2 cellular contexts compared by ENCODE assay signal in the genomic region with DNA sequence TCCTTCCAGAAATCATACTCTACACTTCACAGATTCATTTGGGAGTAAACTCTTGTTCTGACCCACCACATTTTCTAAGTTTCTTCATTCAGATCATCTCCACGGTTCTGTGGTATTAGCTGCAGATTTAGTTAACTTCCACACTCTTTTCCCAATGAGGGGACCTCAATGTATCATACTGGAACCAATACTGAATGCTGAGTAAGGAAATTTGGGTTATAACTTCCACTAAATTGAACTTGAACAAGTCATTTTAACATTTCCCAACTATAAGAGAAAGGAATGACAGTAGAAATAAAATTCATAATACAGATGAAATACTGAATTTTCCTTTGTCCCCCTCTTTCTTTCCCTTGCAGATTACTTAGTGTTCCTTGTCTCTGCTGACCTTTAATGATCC.
A peak's percentile ranks its signal among the peaks of the same experiment; 100 is the strongest.
TF ChIP-seq lines count a peak whose summit lies in the region.

No MANE protein-coding gene starts in this region.

TF ChIP-seq in HepG2, 621 proteins besides CTCF, POLR2A, EP300 and RAD21 (continued from another document):
- TF ChIP-seq, protein P1, sequence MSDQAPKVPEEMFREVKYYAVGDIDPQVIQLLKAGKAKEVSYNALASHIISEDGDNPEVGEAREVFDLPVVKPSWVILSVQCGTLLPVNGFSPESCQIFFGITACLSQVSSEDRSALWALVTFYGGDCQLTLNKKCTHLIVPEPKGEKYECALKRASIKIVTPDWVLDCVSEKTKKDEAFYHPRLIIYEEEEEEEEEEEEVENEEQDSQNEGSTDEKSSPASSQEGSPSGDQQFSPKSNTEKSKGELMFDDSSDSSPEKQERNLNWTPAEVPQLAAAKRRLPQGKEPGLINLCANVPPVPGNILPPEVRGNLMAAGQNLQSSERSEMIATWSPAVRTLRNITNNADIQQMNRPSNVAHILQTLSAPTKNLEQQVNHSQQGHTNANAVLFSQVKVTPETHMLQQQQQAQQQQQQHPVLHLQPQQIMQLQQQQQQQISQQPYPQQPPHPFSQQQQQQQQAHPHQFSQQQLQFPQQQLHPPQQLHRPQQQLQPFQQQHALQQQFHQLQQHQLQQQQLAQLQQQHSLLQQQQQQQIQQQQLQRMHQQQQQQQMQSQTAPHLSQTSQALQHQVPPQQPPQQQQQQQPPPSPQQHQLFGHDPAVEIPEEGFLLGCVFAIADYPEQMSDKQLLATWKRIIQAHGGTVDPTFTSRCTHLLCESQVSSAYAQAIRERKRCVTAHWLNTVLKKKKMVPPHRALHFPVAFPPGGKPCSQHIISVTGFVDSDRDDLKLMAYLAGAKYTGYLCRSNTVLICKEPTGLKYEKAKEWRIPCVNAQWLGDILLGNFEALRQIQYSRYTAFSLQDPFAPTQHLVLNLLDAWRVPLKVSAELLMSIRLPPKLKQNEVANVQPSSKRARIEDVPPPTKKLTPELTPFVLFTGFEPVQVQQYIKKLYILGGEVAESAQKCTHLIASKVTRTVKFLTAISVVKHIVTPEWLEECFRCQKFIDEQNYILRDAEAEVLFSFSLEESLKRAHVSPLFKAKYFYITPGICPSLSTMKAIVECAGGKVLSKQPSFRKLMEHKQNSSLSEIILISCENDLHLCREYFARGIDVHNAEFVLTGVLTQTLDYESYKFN (CRISPR knock-in tag; conservative IDR thresholded peaks at IDR 0.05), result no peak
- TF ChIP-seq, protein P2, sequence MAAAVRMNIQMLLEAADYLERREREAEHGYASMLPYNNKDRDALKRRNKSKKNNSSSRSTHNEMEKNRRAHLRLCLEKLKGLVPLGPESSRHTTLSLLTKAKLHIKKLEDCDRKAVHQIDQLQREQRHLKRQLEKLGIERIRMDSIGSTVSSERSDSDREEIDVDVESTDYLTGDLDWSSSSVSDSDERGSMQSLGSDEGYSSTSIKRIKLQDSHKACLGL (CRISPR knock-in tag; IDR thresholded peaks at IDR 0.05), result no peak
- TF ChIP-seq, protein P3, sequence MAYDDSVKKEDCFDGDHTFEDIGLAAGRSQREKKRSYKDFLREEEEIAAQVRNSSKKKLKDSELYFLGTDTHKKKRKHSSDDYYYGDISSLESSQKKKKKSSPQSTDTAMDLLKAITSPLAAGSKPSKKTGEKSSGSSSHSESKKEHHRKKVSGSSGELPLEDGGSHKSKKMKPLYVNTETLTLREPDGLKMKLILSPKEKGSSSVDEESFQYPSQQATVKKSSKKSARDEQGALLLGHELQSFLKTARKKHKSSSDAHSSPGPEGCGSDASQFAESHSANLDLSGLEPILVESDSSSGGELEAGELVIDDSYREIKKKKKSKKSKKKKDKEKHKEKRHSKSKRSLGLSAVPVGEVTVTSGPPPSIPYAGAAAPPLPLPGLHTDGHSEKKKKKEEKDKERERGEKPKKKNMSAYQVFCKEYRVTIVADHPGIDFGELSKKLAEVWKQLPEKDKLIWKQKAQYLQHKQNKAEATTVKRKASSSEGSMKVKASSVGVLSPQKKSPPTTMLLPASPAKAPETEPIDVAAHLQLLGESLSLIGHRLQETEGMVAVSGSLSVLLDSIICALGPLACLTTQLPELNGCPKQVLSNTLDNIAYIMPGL (CRISPR knock-in tag; IDR thresholded peaks at IDR 0.05; ENCODE audit: borderline replicate concordance in 1 of 2, low read depth in 1 of 2), result no peak
- TF ChIP-seq FOSL2 (CRISPR knock-in tag; IDR thresholded peaks at IDR 0.05) (no peak), ZIK1 (CRISPR knock-in tag; IDR thresholded peaks at IDR 0.05; ENCODE audit: borderline replicate concordance, low read depth) (no peak), RNF2 (conservative IDR thresholded peaks at IDR 0.05; ENCODE audit: low read depth) (no peak), MAFF (IDR thresholded peaks at IDR 0.05; ENCODE audit: low read depth, low read length) (peak; percentile 66), MBNL3 (CRISPR knock-in tag; conservative IDR thresholded peaks at IDR 0.05) (no peak), HOXA5 (CRISPR knock-in tag; IDR thresholded peaks at IDR 0.05) (no peak), PCBP1 (IDR thresholded peaks at IDR 0.05; ENCODE audit: borderline replicate concordance, low read depth, low read length) (no peak)
- TF ChIP-seq, protein P4, sequence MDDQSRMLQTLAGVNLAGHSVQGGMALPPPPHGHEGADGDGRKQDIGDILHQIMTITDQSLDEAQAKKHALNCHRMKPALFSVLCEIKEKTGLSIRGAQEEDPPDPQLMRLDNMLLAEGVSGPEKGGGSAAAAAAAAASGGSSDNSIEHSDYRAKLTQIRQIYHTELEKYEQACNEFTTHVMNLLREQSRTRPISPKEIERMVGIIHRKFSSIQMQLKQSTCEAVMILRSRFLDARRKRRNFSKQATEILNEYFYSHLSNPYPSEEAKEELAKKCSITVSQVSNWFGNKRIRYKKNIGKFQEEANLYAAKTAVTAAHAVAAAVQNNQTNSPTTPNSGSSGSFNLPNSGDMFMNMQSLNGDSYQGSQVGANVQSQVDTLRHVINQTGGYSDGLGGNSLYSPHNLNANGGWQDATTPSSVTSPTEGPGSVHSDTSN (CRISPR knock-in tag; IDR thresholded peaks at IDR 0.05; ENCODE audit: borderline replicate concordance), result no peak
- TF ChIP-seq, protein P5, sequence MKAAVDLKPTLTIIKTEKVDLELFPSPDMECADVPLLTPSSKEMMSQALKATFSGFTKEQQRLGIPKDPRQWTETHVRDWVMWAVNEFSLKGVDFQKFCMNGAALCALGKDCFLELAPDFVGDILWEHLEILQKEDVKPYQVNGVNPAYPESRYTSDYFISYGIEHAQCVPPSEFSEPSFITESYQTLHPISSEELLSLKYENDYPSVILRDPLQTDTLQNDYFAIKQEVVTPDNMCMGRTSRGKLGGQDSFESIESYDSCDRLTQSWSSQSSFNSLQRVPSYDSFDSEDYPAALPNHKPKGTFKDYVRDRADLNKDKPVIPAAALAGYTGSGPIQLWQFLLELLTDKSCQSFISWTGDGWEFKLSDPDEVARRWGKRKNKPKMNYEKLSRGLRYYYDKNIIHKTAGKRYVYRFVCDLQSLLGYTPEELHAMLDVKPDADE (CRISPR knock-in tag; IDR thresholded peaks at IDR 0.05), result no peak

TF ChIP-seq in K562, 482 proteins besides CTCF, POLR2A, EP300 and RAD21 (continued from another document):
- TF ChIP-seq, protein P6, sequence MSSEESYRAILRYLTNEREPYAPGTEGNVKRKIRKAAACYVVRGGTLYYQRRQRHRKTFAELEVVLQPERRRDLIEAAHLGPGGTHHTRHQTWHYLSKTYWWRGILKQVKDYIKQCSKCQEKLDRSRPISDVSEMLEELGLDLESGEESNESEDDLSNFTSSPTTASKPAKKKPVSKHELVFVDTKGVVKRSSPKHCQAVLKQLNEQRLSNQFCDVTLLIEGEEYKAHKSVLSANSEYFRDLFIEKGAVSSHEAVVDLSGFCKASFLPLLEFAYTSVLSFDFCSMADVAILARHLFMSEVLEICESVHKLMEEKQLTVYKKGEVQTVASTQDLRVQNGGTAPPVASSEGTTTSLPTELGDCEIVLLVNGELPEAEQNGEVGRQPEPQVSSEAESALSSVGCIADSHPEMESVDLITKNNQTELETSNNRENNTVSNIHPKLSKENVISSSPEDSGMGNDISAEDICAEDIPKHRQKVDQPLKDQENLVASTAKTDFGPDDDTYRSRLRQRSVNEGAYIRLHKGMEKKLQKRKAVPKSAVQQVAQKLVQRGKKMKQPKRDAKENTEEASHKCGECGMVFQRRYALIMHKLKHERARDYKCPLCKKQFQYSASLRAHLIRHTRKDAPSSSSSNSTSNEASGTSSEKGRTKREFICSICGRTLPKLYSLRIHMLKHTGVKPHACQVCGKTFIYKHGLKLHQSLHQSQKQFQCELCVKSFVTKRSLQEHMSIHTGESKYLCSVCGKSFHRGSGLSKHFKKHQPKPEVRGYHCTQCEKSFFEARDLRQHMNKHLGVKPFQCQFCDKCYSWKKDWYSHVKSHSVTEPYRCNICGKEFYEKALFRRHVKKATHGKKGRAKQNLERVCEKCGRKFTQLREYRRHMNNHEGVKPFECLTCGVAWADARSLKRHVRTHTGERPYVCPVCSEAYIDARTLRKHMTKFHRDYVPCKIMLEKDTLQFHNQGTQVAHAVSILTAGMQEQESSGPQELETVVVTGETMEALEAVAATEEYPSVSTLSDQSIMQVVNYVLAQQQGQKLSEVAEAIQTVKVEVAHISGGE (CRISPR knock-in tag; IDR thresholded peaks at IDR 0.05), result no peak
- no peak for TF ChIP-seq NONO (IDR thresholded peaks at IDR 0.05; ENCODE audit: low read depth in 2 of 2, low read length in 1 of 2)
